In the genomic region with DNA sequence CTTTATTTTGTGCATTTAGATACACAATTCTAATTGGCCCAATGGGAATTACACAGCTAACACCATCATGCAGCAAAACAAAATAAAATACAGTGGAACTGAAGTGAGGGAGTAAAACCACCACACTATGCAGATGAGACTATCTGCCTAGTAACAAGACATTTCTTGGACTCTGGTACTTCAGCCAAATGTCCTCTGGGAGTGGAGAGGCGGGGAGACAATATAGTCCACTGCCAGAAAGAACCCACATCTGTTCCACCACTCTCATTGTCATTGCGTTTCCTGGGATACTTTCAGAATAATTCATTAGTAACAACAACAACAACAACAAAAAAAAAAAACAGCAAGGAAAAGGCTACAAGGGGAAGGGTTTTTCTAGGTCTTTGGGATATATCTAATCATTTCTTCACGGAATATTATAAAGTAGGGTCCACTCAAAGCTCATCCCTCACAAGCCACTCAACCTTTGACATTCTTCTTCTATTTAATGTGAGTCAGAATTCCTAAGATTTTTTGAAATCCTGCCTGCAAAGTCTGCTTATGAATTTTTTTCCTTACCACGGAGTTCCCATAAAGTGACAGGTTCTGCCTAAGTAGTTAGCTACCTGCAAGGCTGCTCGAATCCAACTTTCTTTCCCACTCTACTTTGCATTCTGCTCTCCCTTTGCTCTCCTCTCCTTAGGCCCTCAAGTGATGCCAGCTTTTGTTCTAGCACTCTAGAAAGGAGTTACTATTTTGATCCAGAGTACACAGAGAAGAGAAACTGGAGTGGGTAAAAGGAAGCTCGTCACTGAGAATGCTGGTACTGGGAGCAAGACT, we compare ENCODE assay signal across 17 cellular contexts. TPM values are rescaled to one million over a fixed set of nuclear protein-coding genes. Genes with fewer than 3 reads are reported as not detected.
"Had no signal": no experiment of that assay in that cellular context is flagged by ENCODE, and none has a peak within 500 bp of the region (broad histone marks: within the 10 kb centered on the region; RNA-seq: fewer than 3 reads in every experiment).

No MANE protein-coding gene starts in this region.

- H2AFZ ChIP-seq: hepatocyte had no signal

- ATAC-seq: activated CD4-positive, alpha-beta T cell treated with anti-CD3 and anti-CD28 coated beads for 36 hours; natural killer cell treated with Interleukin-12 subunit alpha and Interleukin-12 subunit beta and Interleukin-15 and Interleukin-18, amount 100 ng/mL, for 72 hours; sciatic nerve; stimulated activated effector memory CD8-positive, alpha-beta T cell treated with anti-CD3 and anti-CD28 coated beads, Interleukin-12 subunit alpha, Interleukin-12 subunit beta, amount 100 ng/mL, for 72 hours had no signal

- H3K4me1 ChIP-seq: esophagus muscularis mucosa, stomach, vagina had no signal

- H3K9me3 ChIP-seq: esophagus muscularis mucosa, neutrophil, stomach, vagina had no signal

- H3K27me3 ChIP-seq: cardiac muscle cell, esophagus muscularis mucosa, hepatocyte, neutrophil, stomach, vagina had no signal

- DNase-seq: activated CD4-positive, alpha-beta T cell treated with anti-CD3 and anti-CD28 coated beads for 36 hours; activated CD4-positive, alpha-beta T cell treated with anti-CD3 and anti-CD28 coated beads, Interleukin-2, amount 50 U/mL, for 48 hours; activated gamma-delta T cell treated with Interleukin-2 at 50 U/mL for 16 hours; dermis blood vessel endothelial cell; effector memory CD4-positive, alpha-beta T cell; stimulated activated CD4-positive, alpha-beta T cell treated with anti-CD3 and anti-CD28 coated beads, Interleukin-4, amount 100 ng/mL, for 24 hours; stomach had no signal

- H3K4me2 ChIP-seq: hepatocyte had no signal

- H3K36me3 ChIP-seq: cardiac muscle cell, neutrophil had no signal

- H3K27ac ChIP-seq: cardiac muscle cell, esophagus muscularis mucosa, hepatocyte, neutrophil, stomach, vagina had no signal

- H3K4me3 ChIP-seq: cardiac muscle cell, esophagus muscularis mucosa, hepatocyte, lung, stomach, vagina had no signal

RNA-seq across cellular contexts. Expression of a gene that starts 34.9 kb away (rescaled TPM):
- total RNA-seq: activated CD4-positive, alpha-beta T cell treated with anti-CD3 and anti-CD28 coated beads for 36 hours; activated T-helper 1 cell treated with anti-CD3 and anti-CD28 coated beads, Interleukin-12 subunit alpha, Interleukin-12 subunit beta, Interleukin-2, Interleukin-4 antibody, amounts not matched to agents 30 ng/mL and 10 ng/mL and 1 ng/mL, durations not matched to agents 14 hours and 24 hours and 36 hours; cardiac muscle cell; hepatocyte had no signal
- polyA plus RNA-seq: cardiac muscle cell had no signal
